In the genomic region with DNA sequence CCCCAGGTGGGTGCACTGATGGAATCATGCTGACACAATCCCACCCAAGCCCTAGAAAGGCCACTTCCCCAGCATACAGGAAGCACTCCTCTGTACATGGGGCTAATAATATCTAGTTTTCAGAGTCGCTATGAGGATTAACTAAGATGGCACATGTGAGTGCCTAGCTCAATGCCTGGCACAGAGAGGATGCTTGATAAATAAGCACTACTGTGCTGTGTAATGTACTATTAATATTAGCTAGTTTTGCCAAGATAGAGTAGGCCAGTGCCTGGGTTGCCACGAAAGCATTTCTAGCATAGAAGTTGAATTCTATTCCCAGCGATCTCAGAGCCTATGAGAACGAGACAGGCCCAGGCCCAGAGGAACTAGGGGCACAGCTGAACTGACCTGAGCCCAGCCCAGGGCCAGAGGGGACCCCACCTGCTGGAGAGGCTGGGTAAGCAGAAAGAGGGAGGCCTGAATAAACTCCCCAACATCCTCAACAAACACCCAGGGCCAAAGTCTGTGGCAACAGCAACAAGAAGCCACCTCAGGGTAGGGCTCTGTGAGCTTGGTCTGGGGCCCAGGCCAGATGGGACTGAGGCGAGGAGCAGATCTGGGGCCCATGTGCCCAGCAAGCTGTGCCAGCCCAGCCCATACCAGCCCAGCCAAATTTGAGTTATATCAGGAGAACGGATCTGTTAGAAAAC, we compare ENCODE assay signal across 1 cellular context.
A peak's percentile ranks its signal among the peaks of the same experiment; 100 is the strongest.
TF ChIP-seq lines count a peak whose summit lies in the region.

No MANE protein-coding gene starts in this region.

TF ChIP-seq in HepG2, 621 proteins besides CTCF, POLR2A, EP300 and RAD21 (continued from another document):
- TF ChIP-seq ZNF205 (CRISPR knock-in tag; IDR thresholded peaks at IDR 0.05), result no peak
- no peak for TF ChIP-seq DR1 (CRISPR knock-in tag; IDR thresholded peaks at IDR 0.05)
- TF ChIP-seq ONECUT2 (CRISPR knock-in tag; IDR thresholded peaks at IDR 0.05), result no peak
- TF ChIP-seq, protein P1, sequence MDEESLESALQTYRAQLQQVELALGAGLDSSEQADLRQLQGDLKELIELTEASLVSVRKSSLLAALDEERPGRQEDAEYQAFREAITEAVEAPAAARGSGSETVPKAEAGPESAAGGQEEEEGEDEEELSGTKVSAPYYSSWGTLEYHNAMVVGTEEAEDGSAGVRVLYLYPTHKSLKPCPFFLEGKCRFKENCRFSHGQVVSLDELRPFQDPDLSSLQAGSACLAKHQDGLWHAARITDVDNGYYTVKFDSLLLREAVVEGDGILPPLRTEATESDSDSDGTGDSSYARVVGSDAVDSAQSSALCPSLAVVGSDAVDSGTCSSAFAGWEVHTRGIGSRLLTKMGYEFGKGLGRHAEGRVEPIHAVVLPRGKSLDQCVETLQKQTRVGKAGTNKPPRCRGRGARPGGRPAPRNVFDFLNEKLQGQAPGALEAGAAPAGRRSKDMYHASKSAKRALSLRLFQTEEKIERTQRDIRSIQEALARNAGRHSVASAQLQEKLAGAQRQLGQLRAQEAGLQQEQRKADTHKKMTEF (CRISPR knock-in tag; IDR thresholded peaks at IDR 0.05), result 0 out of 2 replicates have a peak, but pooled peaks have one; percentile 8
